In the genomic region with DNA sequence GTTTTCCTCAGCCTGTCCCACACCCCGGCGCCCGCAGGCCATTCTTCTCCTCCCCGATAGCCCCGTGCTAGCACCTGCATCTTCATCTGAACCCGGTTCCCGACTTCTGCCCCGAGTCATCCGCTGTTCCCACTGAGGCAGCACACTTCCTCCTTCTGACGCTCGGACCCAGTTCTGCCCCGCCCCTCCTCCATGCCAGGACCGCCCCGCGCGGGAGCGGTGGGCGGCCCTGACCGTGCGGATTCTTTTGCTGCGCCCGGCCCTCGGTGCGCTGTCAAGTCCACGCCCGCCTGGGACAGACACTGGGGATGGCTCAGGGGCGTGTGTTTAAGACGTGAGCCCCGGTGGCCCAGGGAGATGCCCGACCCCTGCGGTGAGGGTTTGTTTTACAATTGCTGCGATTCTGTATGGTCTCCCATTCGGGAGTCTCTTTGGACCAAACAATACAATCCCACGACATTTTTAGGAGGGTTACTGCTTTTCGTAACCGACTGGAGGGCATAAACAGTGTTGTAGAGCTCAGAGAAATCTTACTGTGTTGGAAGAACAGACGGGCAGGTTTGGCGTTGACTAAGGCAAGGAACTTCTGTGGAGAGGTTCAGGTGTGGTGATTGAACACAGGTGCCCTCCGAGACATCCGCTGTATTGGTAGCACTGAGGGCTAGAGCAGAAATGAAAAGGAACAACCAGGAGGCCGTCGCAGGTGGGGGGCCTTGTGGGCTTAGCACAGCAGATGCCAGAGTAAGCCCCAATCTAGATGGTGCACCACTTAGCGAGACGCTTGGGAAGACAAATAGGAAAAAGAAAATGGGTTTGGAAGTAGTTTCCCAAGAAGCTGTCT, we compare ENCODE assay signal across 1 cellular context.
A peak's percentile ranks its signal among the peaks of the same experiment; 100 is the strongest.
TF ChIP-seq lines count a peak whose summit lies in the region.

No MANE protein-coding gene starts in this region.

TF ChIP-seq in HEK293, 187 proteins besides CTCF, POLR2A, EP300 and RAD21 (continued from another document):
- TF ChIP-seq ATF2 (tag by site-specific recombination; IDR thresholded peaks at IDR 0.05; ENCODE audit: low read depth) (no peak), ZNF600 (tag by site-specific recombination; IDR thresholded peaks at IDR 0.05) (peak; percentile 76; the same call in 1 of the 2 replicates), SP3 (tag by site-specific recombination; IDR thresholded peaks at IDR 0.05) (peak; percentile 72), ZFP69B (tag by site-specific recombination; IDR thresholded peaks at IDR 0.05) (no peak; the same call in 1 of the 2 replicates), ZBTB26 (tag by site-specific recombination; optimal IDR thresholded peaks at IDR 0.05) (peak; percentile 73), ZNF394 (tag by site-specific recombination; IDR thresholded peaks at IDR 0.05; ENCODE audit: borderline replicate concordance) (no peak)
